ENCODE assay signal across 16 cellular contexts in genomic region chr16:84722068-84722467, GRCh38.
"Had no signal": no experiment of that assay in that cellular context is flagged by ENCODE, and none has a peak within 500 bp of the region (broad histone marks: within the 10 kb centered on the region; RNA-seq: fewer than 3 reads in every experiment).

No MANE protein-coding gene starts in this region.

- H3K27me3 Mint-ChIP-seq: naive B cell had no signal

- H3K4me3 Mint-ChIP-seq: naive B cell had no signal

- DNase-seq: activated effector memory CD4-positive, alpha-beta T cell treated with Interleukin-2 at 50 U/mL for 16 hours; activated naive CD4-positive, alpha-beta T cell treated with anti-CD3 and anti-CD28 coated beads, Interleukin-2, amount 50 U/mL, for 16 hours; amygdala; body of pancreas; caudate nucleus; colonic mucosa; esophagus squamous epithelium; naive B cell; stimulated activated CD4-positive, alpha-beta T cell treated with anti-CD3 and anti-CD28 coated beads, Interleukin-15, amount 100 ng/mL, for 24 hours; stimulated activated CD4-positive, alpha-beta T cell treated with anti-CD3 and anti-CD28 coated beads, Interleukin-4, amount 100 ng/mL, for 1 hour; stimulated activated naive CD8-positive, alpha-beta T cell treated with anti-CD3 and anti-CD28 coated beads, Interleukin-15, Interleukin-2, amounts not matched to agents 100 U/mL and 50 U/mL, for 24 hours; T-helper 9 cell; upper lobe of right lung had no signal

- ATAC-seq: activated CD4-positive, CD25-positive, alpha-beta regulatory T cell treated with anti-CD3 and anti-CD28 coated beads, Interleukin-2, amount 50 U/mL, for 24 hours; body of pancreas; left lobe of liver; stimulated activated naive CD8-positive, alpha-beta T cell treated with anti-CD3 and anti-CD28 coated beads, Interleukin-15, Interleukin-2, amounts not matched to agents 100 U/mL and 50 U/mL, for 24 hours; upper lobe of right lung had no signal

- H3K9me3 Mint-ChIP-seq: naive B cell had no signal

- H3K9me3 ChIP-seq: body of pancreas, colonic mucosa, esophagus squamous epithelium, neutrophil, upper lobe of right lung had no signal
